ENCODE assay signal across 22 cellular contexts in genomic region chr3:37493485-37494080, GRCh38. TPM values are rescaled to one million over a fixed set of nuclear protein-coding genes. Genes with fewer than 3 reads are reported as not detected.
A peak's percentile ranks its signal among the peaks of the same experiment; 100 is the strongest.
DNase-seq lines count a peak whose midpoint lies in the region; ATAC-seq, FAIRE-seq and TF ChIP-seq lines count a peak whose summit lies in the region.
"Had no signal": no experiment of that assay in that cellular context is flagged by ENCODE, and none has a peak within 500 bp of the region (broad histone marks: within the 10 kb centered on the region; RNA-seq: fewer than 3 reads in every experiment).

No MANE protein-coding gene starts in this region.

- CTCF ChIA-PET in A673 (lab: Charles Lee): no interaction called here

- H3K36me3 ChIP-seq in lung (ENCODE audit: control insufficient read depth in 2 of 2, insufficient read depth in 2 of 2, low read length in 2 of 2): no peaks in the 10 kb centered on the region
- H3K36me3 ChIP-seq in stomach smooth muscle (ENCODE audit: control insufficient read depth in 2 of 2, insufficient read depth in 2 of 2, low read length in 2 of 2): peaks cover 6 to 20% of the 10 kb centered on the region in 2 donors
- H3K36me3 ChIP-seq in A673 (ENCODE audit: insufficient read depth, low read length, poor library complexity, severe bottlenecking): no peaks in the 10 kb centered on the region
- peaks cover 12% of the 10 kb centered on the region for H3K36me3 ChIP-seq in endodermal cell (ENCODE audit: control insufficient read depth, insufficient read depth, low read length)
- no peaks in the 10 kb centered on the region for H3K36me3 ChIP-seq in mesendoderm (ENCODE audit: control insufficient read depth, insufficient read depth, low read length)
- H3K36me3 ChIP-seq: BE2C, SJCRH30, WERI-Rb-1 had no signal

- H4K8ac ChIP-seq in mesendoderm (ENCODE audit: low read depth, low read length): no peak overlapping the region

- no peaks in the 10 kb centered on the region for H3K27me3 Mint-ChIP-seq in CD14-positive monocyte (ENCODE audit: low read depth in 3 of 3)
- no peaks in the 10 kb centered on the region for H3K27me3 Mint-ChIP-seq in endodermal cell (ENCODE audit: insufficient read depth)

- intact Hi-C loops in CD14-positive monocyte (cut with micrococcal nuclease) (no loop called here), A673 (cut with micrococcal nuclease; ENCODE audit: unreplicated experiment) (no loop called here)

- H2BK120ac ChIP-seq in mesendoderm (ENCODE audit: low read depth, low read length): no peak overlapping the region

- H3K9ac ChIP-seq in stomach smooth muscle (ENCODE audit: low read length in 2 of 2) (no peak overlapping the region), endodermal cell (ENCODE audit: extremely low read depth, low read length, poor library complexity, severe bottlenecking) (no peak overlapping the region), mesendoderm (ENCODE audit: low read length) (no peak overlapping the region)

- no peak overlapping the region for H3K56ac ChIP-seq in mesendoderm (ENCODE audit: low read length)

- no peak overlapping the region for H3K23ac ChIP-seq in mesendoderm (ENCODE audit: low read length)

- H2BK5ac ChIP-seq in mesendoderm (ENCODE audit: low read length): no peak overlapping the region

- no peak overlapping the region for H4K5ac ChIP-seq in mesendoderm (ENCODE audit: low read length)

- no TSS peak for BruUV-seq in A673 (replicated peaks; lab: Mats Ljungman, UMichigan)

- no peak for FAIRE-seq in H54 (lab: Jason Lieb, UNC)

- 54 to 72% methylated on average over 5 of the region's 5 CpGs for WGBS in lung, 2 donors
- WGBS in endodermal cell (ENCODE audit: insufficient coverage in 1 of 2, insufficient read length in 1 of 2), 2 experiments: 91% methylated on average over 4 of the region's 5 CpGs; no CpG with 5 or more reads in 1 of the 2 experiments
- no CpG with 5 or more reads among the region's 5 CpGs for WGBS in mesendoderm (ENCODE audit: extremely low coverage, insufficient coverage, low lambda C conversion rate)

- H3K27ac Mint-ChIP-seq in CD14-positive monocyte: peak overlapping the region; percentile 36 to 86 (median 74)
- no peak overlapping the region for H3K27ac Mint-ChIP-seq in endodermal cell
- H3K27ac Mint-ChIP-seq: immature natural killer cell, T-helper 17 cell had no signal

- H3K9me3 ChIP-seq in lung (ENCODE audit: control insufficient read depth in 2 of 2, insufficient read depth in 1 of 2, low read length in 1 of 2): no peaks in the 10 kb centered on the region
- no peaks in the 10 kb centered on the region for H3K9me3 ChIP-seq in stomach smooth muscle (ENCODE audit: control insufficient read depth in 2 of 2, low read length in 2 of 2)
- no peaks in the 10 kb centered on the region for H3K9me3 ChIP-seq in A673 (ENCODE audit: low read depth, low read length, poor library complexity, severe bottlenecking)
- peaks cover 18% of the 10 kb centered on the region for H3K9me3 ChIP-seq in endodermal cell (ENCODE audit: control insufficient read depth, low read length)
- H3K9me3 ChIP-seq: BE2C, SJCRH30 had no signal

- H2BK15ac ChIP-seq in mesendoderm (replicated peaks; ENCODE audit: low read depth): no peak overlapping the region

- H3K4me2 ChIP-seq in mesendoderm (ENCODE audit: low read length): no peak overlapping the region

- no peak overlapping the region for H2AK5ac ChIP-seq in mesendoderm (ENCODE audit: low read length)

- DNase-seq in CD14-positive monocyte (ENCODE audit: low spot score) (no peak), lung (ENCODE audit: low spot score) (no peak), A673 (ENCODE audit: low spot score) (no peak), H54 (ENCODE audit: insufficient read length, low spot score) (no peak), endodermal cell (no peak), mesendoderm (no peak)
- DNase-seq: activated CD4-positive, alpha-beta T cell treated with anti-CD3 and anti-CD28 coated beads, Interleukin-2, amount 50 U/mL, for 48 hours; activated naive CD4-positive, alpha-beta T cell treated with anti-CD3 and anti-CD28 coated beads, Interleukin-2, amount 50 U/mL, for 16 hours; activated T-cell treated with anti-CD3 and anti-CD28 coated beads, Interleukin-2, amount 50 U/mL, for 4 hours; glutamatergic neuron; immature natural killer cell; NCI-H2171 treated with DMSO at 0.1 percent for 48 hours; NCI-H774; PC-3; SJCRH30; stimulated activated naive CD8-positive, alpha-beta T cell treated with anti-CD3 and anti-CD28 coated beads, Interleukin-15, Interleukin-2, amounts not matched to agents 100 U/mL and 50 U/mL, for 24 hours; T-helper 17 cell; WERI-Rb-1 had no signal

- H3K4me3 Mint-ChIP-seq in CD14-positive monocyte: peak overlapping the region in 1 of 2 donors; percentile 92
- H3K4me3 Mint-ChIP-seq in endodermal cell: no peak overlapping the region
- H3K4me3 Mint-ChIP-seq: activated T-cell treated with anti-CD3 and anti-CD28 coated beads, Interleukin-2, amount 50 U/mL, for 4 hours; immature natural killer cell; T-helper 17 cell had no signal

- H3K4me3 ChIP-seq in lung: no peak overlapping the region
- H3K4me3 ChIP-seq in stomach smooth muscle (ENCODE audit: low read length in 2 of 2): no peak overlapping the region
- H3K4me3 ChIP-seq in A673 (ENCODE audit: low read depth, low read length, poor library complexity, severe bottlenecking): no peak overlapping the region
- no peak overlapping the region for H3K4me3 ChIP-seq in endodermal cell (ENCODE audit: low read length)
- no peak overlapping the region for H3K4me3 ChIP-seq in mesendoderm (ENCODE audit: low read length)
- H3K4me3 ChIP-seq: SJCRH30 had no signal

- no peaks in the 10 kb centered on the region for H3K36me3 Mint-ChIP-seq in CD14-positive monocyte
- H3K36me3 Mint-ChIP-seq in endodermal cell (ENCODE audit: low read depth): peaks cover 57% of the 10 kb centered on the region
- H3K36me3 Mint-ChIP-seq: immature natural killer cell had no signal

- H3K9me3 Mint-ChIP-seq in CD14-positive monocyte (peaks cover 0 to 4% (median 2%) of the 10 kb centered on the region in 7 donors), endodermal cell (no peaks in the 10 kb centered on the region)
- H3K9me3 Mint-ChIP-seq: immature natural killer cell had no signal

- H3K4me1 ChIP-seq in lung (ENCODE audit: control insufficient read depth in 2 of 2, insufficient read depth in 2 of 2, low read length in 2 of 2) (peaks cover 6 to 26% of the 10 kb centered on the region in 2 donors), stomach smooth muscle (ENCODE audit: control insufficient read depth, insufficient read depth, low read length) (peaks cover 12% of the 10 kb centered on the region), A673 (ENCODE audit: insufficient read depth, low read length, poor library complexity, severe bottlenecking) (peaks cover 13% of the 10 kb centered on the region), endodermal cell (ENCODE audit: control insufficient read depth, insufficient read depth, low read length) (peaks cover 3% of the 10 kb centered on the region), mesendoderm (ENCODE audit: control insufficient read depth, low read depth, low read length) (no peaks in the 10 kb centered on the region)
- H3K4me1 ChIP-seq: SJCRH30 had no signal

- H3K27me3 ChIP-seq in lung (ENCODE audit: control insufficient read depth, insufficient read depth): no peaks in the 10 kb centered on the region
- H3K27me3 ChIP-seq in stomach smooth muscle (ENCODE audit: control insufficient read depth in 1 of 2, insufficient read depth in 2 of 2, low read length in 2 of 2): no peaks in the 10 kb centered on the region
- no peaks in the 10 kb centered on the region for H3K27me3 ChIP-seq in A673 (replicated peaks; ENCODE audit: insufficient read depth, low read depth, low read length, poor library complexity)
- H3K27me3 ChIP-seq in endodermal cell (ENCODE audit: control insufficient read depth, insufficient read depth, low read length, poor library complexity, severe bottlenecking): no peaks in the 10 kb centered on the region
- no peaks in the 10 kb centered on the region for H3K27me3 ChIP-seq in mesendoderm (ENCODE audit: insufficient read depth, low read length, poor library complexity)
- H3K27me3 ChIP-seq: BE2C, SJCRH30 had no signal

- TF ChIP-seq POLR2A in H54 (IDR thresholded peaks at IDR 0.05; ENCODE audit: low read depth, low read length): no peak

- H3K27ac ChIP-seq in angular gyrus (ENCODE audit: low read depth, low read length) (peak overlapping the region; percentile 47), lung (ENCODE audit: low read depth in 1 of 2, low read length in 1 of 2) (peak overlapping the region; percentile 51 to 75), stomach smooth muscle (ENCODE audit: low read length) (peak overlapping the region; percentile 49), A673 (ENCODE audit: low read depth, low read length, poor library complexity, severe bottlenecking) (no peak overlapping the region), endodermal cell (ENCODE audit: low read depth, low read length) (no peak overlapping the region), mesendoderm (ENCODE audit: low read depth, low read length) (no peak overlapping the region)
- H3K27ac ChIP-seq: SJCRH30, WERI-Rb-1 had no signal

- TF ChIP-seq CTCF in CD14-positive monocyte (IDR thresholded peaks at IDR 0.05) (no peak), lung (IDR thresholded peaks at IDR 0.05; ENCODE audit: control extremely low read depth, extremely low read depth) (no peak), A673 (conservative IDR thresholded peaks at IDR 0.05; ENCODE audit: low read depth, low read length) (no peak), endodermal cell (conservative IDR thresholded peaks at IDR 0.05) (no peak)

- ATAC-seq in lung (ENCODE audit: insufficient read depth, low FRiP score): no peak
- ATAC-seq: activated T-cell treated with anti-CD3 and anti-CD28 coated beads, Interleukin-2, amount 50 U/mL, for 4 hours; HCT116; PC-3; T-helper 17 cell had no signal

- H3K18ac ChIP-seq in mesendoderm (ENCODE audit: low read length): no peak overlapping the region

- H3K4ac ChIP-seq in mesendoderm (ENCODE audit: low read depth, low read length): no peak overlapping the region

- no peaks in the 10 kb centered on the region for H3K79me1 ChIP-seq in mesendoderm (ENCODE audit: low read length)

- H3K79me2 ChIP-seq in mesendoderm (ENCODE audit: control insufficient read depth, insufficient read depth, low read length): no peaks in the 10 kb centered on the region

- H3K4me1 Mint-ChIP-seq in CD14-positive monocyte: peaks cover 64% of the 10 kb centered on the region
- peaks cover 9% of the 10 kb centered on the region for H3K4me1 Mint-ChIP-seq in endodermal cell
- H3K4me1 Mint-ChIP-seq: immature natural killer cell had no signal

- POLR2A ChIA-PET in A673 (lab: Charles Lee; ENCODE audit: low non-redundant PET): no interaction called here

RNA-seq across cellular contexts. Expression of gene ITGA9, which starts 41.6 kb away (rescaled TPM):
- polyA plus RNA-seq in CD14-positive monocyte (under 1 TPM; 0.05 to 0.15 TPM), lung (1 to 10 TPM; 4.1 to 6.1 TPM)
- total RNA-seq in lung (10 to 100 TPM; 39.9 to 49.6 TPM), A673 (2021) (0.77 and 1.7 TPM in 2 replicates), endodermal cell (10 to 100 TPM; 85.8 to 90.7 TPM)
- 5.6 TPM for polyA plus RNA-seq in endodermal cell (2013, experiment 1 of 2)
- polyA plus RNA-seq in endodermal cell (2013, experiment 2 of 2): 8.2 TPM
- polyA plus RNA-seq in mesendoderm (2013, experiment 1 of 2): 7.7 TPM
- 7.4 TPM for polyA plus RNA-seq in mesendoderm (2013, experiment 2 of 2)
- polyA plus RNA-seq: immature natural killer cell had no signal

Comparison
In these comparisons a context has a peak if more than half of its experiments do, and no peak if none do; other contexts are left out.
1. H3K27ac ChIP-seq: peak in angular gyrus (single experiment), lung (2 of 2) and stomach smooth muscle (single experiment); none in A673 (single experiment), endodermal cell (single experiment) and mesendoderm (single experiment).
2. RNA of gene ITGA9, which starts 41.6 kb away (total RNA-seq): 85.8 to 90.7 TPM in endodermal cell and 39.9 to 49.6 TPM in lung; 0.77 to 1.7 TPM in A673; every median in the first group is over 10 times any median in the second.